12 cellular contexts compared by ENCODE assay signal in the genomic region with DNA sequence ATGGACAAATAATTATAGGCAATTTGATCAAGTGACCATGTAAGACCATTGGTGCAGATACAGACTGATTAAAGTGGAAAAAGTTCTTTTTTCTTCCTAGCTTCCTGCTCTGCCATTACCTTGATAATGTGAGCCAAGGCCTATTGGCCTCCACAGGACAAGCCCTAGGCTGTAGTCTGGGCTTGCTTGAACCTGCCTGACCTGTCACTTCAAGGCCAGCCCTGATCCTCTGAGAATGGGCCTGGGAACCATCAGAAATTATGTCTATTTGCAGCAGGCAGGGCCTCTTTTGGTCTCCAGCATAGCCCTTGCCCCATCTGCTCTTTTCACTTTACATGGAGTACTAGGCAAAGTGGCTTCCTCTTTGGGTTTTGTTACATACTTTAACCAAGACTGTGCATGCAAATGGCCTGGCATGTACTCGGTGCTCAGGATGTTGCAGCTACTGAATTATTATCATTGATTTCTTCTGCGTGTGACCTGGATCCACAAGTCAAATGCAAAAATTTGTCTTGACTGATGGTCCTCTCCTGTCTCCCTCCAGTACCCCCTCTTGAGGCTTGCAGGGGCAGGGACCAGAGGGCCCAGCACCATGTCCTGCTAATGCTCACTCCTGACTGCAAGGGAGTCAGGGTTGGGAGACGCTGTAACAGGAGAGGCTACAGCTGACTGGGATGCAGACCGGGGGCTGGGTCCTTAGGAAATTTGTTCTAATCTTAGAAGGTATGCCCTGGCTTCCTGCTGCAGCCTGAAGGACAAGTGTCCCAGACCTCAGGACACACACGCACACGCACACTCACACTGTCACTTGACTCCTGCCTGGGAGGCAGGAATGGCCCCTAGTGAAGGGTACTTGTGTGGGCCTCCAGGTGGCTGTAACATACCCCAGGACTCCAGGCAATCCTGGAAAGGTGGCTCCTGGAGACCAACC. TPM values are rescaled to one million over a fixed set of nuclear protein-coding genes. Genes with fewer than 3 reads are reported as not detected.
DNase-seq lines count a peak whose midpoint lies in the region; ATAC-seq and TF ChIP-seq lines count a peak whose summit lies in the region.
"Had no signal": no experiment of that assay in that cellular context is flagged by ENCODE, and none has a peak within 500 bp of the region (broad histone marks: within the 10 kb centered on the region; RNA-seq: fewer than 3 reads in every experiment).

No MANE protein-coding gene starts in this region.

- CTCF ChIA-PET in activated CD4-positive, alpha-beta T cell treated with anti-CD3 and anti-CD28 coated beads, Interleukin-2, amount 10 ng/mL, durations not matched to agents 7 days and 5 days (lab: Charles Lee): interaction anchor here (1.0 to 1.3 kb wide), 2 partner anchors 15 to 24 kb away, joined by 3 to 4 read pairs; no protein-coding TSS in a partner anchor

- peak; percentile 16 for DNase-seq in GF-D8 (lab: John Stamatoyannopoulos, UW)
- peak in 1 of 2 donors; percentile 90 for DNase-seq in cardiac muscle cell (ENCODE audit: low read depth in 1 of 2, low spot score in 1 of 2)
- DNase-seq in tibial artery: no peak
- DNase-seq in tibial nerve (ENCODE audit: low spot score in 2 of 2): no peak
- DNase-seq in activated CD4-positive, alpha-beta T cell treated with anti-CD3 and anti-CD28 coated beads, Interleukin-2, amount 10 ng/mL, durations not matched to agents 7 days and 5 days: no peak
- DNase-seq in COR-L47 (lab: John Stamatoyannopoulos, UW): no peak
- DNase-seq: amygdala, IMR-90, SW 1271 had no signal

- H3K27ac Mint-ChIP-seq in activated CD4-positive, alpha-beta T cell treated with anti-CD3 and anti-CD28 coated beads, Interleukin-2, amount 10 ng/mL, durations not matched to agents 7 days and 5 days: no peak overlapping the region

- POLR2A ChIA-PET in activated CD4-positive, alpha-beta T cell treated with anti-CD3 and anti-CD28 coated beads, Interleukin-2, amount 10 ng/mL, durations not matched to agents 7 days and 5 days (lab: Charles Lee): no interaction called here

- no peaks in the 10 kb centered on the region for H3K27me3 Mint-ChIP-seq in activated CD4-positive, alpha-beta T cell treated with anti-CD3 and anti-CD28 coated beads, Interleukin-2, amount 10 ng/mL, durations not matched to agents 7 days and 5 days

- H3K9me3 ChIP-seq in cardiac muscle cell (ENCODE audit: low read depth) (no peaks in the 10 kb centered on the region), tibial artery (no peaks in the 10 kb centered on the region), tibial nerve (no peaks in the 10 kb centered on the region)
- H3K9me3 ChIP-seq: vagina had no signal

- no peak for TF ChIP-seq EP300 in tibial nerve (IDR thresholded peaks at IDR 0.05)

- H3K36me3 ChIP-seq in cardiac muscle cell (peaks cover 8% of the 10 kb centered on the region), tibial artery (no peaks in the 10 kb centered on the region), tibial nerve (no peaks in the 10 kb centered on the region)
- H3K36me3 ChIP-seq: vagina had no signal

- H3K4me3 Mint-ChIP-seq in activated CD4-positive, alpha-beta T cell treated with anti-CD3 and anti-CD28 coated beads, Interleukin-2, amount 10 ng/mL, durations not matched to agents 7 days and 5 days: no peak overlapping the region

- no peak for TF ChIP-seq POLR2A in tibial nerve (IDR thresholded peaks at IDR 0.05)

- H3K27ac ChIP-seq in cardiac muscle cell: peak overlapping the region; percentile 96
- H3K27ac ChIP-seq in tibial artery: no peak overlapping the region
- no peak overlapping the region for H3K27ac ChIP-seq in tibial nerve
- H3K27ac ChIP-seq: vagina had no signal

- H3K4me1 Mint-ChIP-seq in activated CD4-positive, alpha-beta T cell treated with anti-CD3 and anti-CD28 coated beads, Interleukin-2, amount 10 ng/mL, durations not matched to agents 7 days and 5 days: peaks cover 46% of the 10 kb centered on the region

- H3K36me3 Mint-ChIP-seq in activated CD4-positive, alpha-beta T cell treated with anti-CD3 and anti-CD28 coated beads, Interleukin-2, amount 10 ng/mL, durations not matched to agents 7 days and 5 days (ENCODE audit: low read depth): peaks cover 78% of the 10 kb centered on the region

- intact Hi-C loops in tibial artery (cut with DNase I; ENCODE audit: low total_unique reads): no loop called here

- ATAC-seq in GM19455 (IDR thresholded peaks at IDR 0.05; ENCODE audit: unreplicated experiment) (peak; percentile 69), HG03442 (IDR thresholded peaks at IDR 0.05; ENCODE audit: unreplicated experiment) (peak; percentile 50)

- no peaks in the 10 kb centered on the region for H3K27me3 ChIP-seq in cardiac muscle cell
- no peaks in the 10 kb centered on the region for H3K27me3 ChIP-seq in tibial artery
- no peaks in the 10 kb centered on the region for H3K27me3 ChIP-seq in tibial nerve
- H3K27me3 ChIP-seq: vagina had no signal

- H3K9me3 Mint-ChIP-seq in activated CD4-positive, alpha-beta T cell treated with anti-CD3 and anti-CD28 coated beads, Interleukin-2, amount 10 ng/mL, durations not matched to agents 7 days and 5 days: no peaks in the 10 kb centered on the region

- H3K4me1 ChIP-seq in cardiac muscle cell (ENCODE audit: low read depth) (peaks cover 45% of the 10 kb centered on the region), tibial artery (peaks cover 0 to 7% (median 4%) of the 10 kb centered on the region in 4 donors), tibial nerve (peaks cover 0 to 6% (median 0%) of the 10 kb centered on the region in 4 donors)

- TF ChIP-seq CTCF in cardiac muscle cell (IDR thresholded peaks at IDR 0.05; ENCODE audit: low read depth, low read length) (no peak), tibial artery (IDR thresholded peaks at IDR 0.05) (no peak), tibial nerve (IDR thresholded peaks at IDR 0.05) (no peak)

- H3K4me3 ChIP-seq in cardiac muscle cell (no peak overlapping the region), tibial artery (no peak overlapping the region), tibial nerve (no peak overlapping the region)
- H3K4me3 ChIP-seq: vagina had no signal

- WGBS in tibial nerve, 2 donors: 76 to 93% methylated on average over 4 to 6 of the region's 6 CpGs

RNA-seq across cellular contexts. Expression of gene RCSD1, which starts 39.4 kb away (rescaled TPM):
- total RNA-seq in cardiac muscle cell (317 and 386 TPM in 2 replicates), tibial nerve (10 to 100 TPM; 10.0 to 17.7 (median 12.9) TPM)
- 77.3 and 100 TPM in 2 replicates for polyA plus RNA-seq in cardiac muscle cell
- 100 to 1,000 TPM; 152 to 157 TPM for total RNA-seq in activated CD4-positive, alpha-beta T cell treated with anti-CD3 and anti-CD28 coated beads, Interleukin-2, amount 10 ng/mL, durations not matched to agents 7 days and 5 days
- total RNA-seq: IMR-90 had no signal

RNA-seq across cellular contexts. Expression of gene MPZL1, which starts 52.3 kb away (rescaled TPM):
- 65.0 and 107 TPM in 2 replicates for total RNA-seq in cardiac muscle cell
- 114 and 136 TPM in 2 replicates for polyA plus RNA-seq in cardiac muscle cell
- total RNA-seq in tibial nerve: 10 to 100 TPM; 50.1 to 76.0 (median 71.7) TPM
- 10 to 100 TPM; 12.5 to 14.1 TPM for total RNA-seq in activated CD4-positive, alpha-beta T cell treated with anti-CD3 and anti-CD28 coated beads, Interleukin-2, amount 10 ng/mL, durations not matched to agents 7 days and 5 days

Comparison
In these comparisons a context has a peak if more than half of its experiments do, and no peak if none do; other contexts are left out.
1. RNA of gene RCSD1, which starts 39.4 kb away (total RNA-seq): 317 to 386 TPM in cardiac muscle cell and 152 to 157 TPM in activated CD4-positive, alpha-beta T cell treated with anti-CD3 and anti-CD28 coated beads, Interleukin-2, amount 10 ng/mL, durations not matched to agents 7 days and 5 days; 10.0 to 17.7 TPM in tibial nerve; every median in the first group is over 4 times any median in the second.